Comparison of ENCODE assay signal across 20 cellular contexts in the genomic region with DNA sequence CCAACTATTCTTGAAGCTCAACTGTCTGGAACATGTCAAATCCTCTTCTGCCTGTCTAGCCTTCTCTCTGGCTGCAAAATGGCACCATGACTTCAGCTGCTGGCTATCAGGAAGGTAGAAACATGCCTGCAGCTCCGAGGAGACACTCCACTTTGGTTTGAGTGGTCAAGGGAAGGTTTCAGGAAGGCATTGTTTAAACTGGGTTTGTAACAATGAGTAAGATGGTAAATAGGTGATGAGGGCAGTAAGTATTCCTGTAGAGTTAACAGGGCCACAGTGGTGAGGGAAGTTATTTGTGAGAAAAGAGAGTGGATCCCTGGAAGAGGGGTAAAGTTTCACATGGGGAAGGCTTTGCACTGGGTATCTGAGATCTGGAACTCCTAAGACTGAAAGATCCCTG.
DNase-seq lines count a peak whose midpoint lies in the region; ATAC-seq and TF ChIP-seq lines count a peak whose summit lies in the region.
"Had no signal": no experiment of that assay in that cellular context is flagged by ENCODE, and none has a peak within 500 bp of the region (broad histone marks: within the 10 kb centered on the region; RNA-seq: fewer than 3 reads in every experiment).

No MANE protein-coding gene starts in this region.

- WGBS in esophagus muscularis mucosa, result 50% methylated on average over 1 of the region's 1 CpG

- H3K4me1 ChIP-seq in esophagus muscularis mucosa, result no peaks in the 10 kb centered on the region
- H3K4me1 ChIP-seq: BLaER1, Caco-2, HAP-1 had no signal

- intact Hi-C loops in activated naive CD4-positive, alpha-beta T cell treated with anti-CD3 and anti-CD28 coated beads for 36 hours (cut with micrococcal nuclease), result no loop called here
- intact Hi-C loops in esophagus muscularis mucosa (cut with DNase I), result no loop called here

- DNase-seq in activated naive CD4-positive, alpha-beta T cell treated with anti-CD3 and anti-CD28 coated beads for 36 hours, result no peak
- no peak for DNase-seq in activated naive CD4-positive, alpha-beta T cell treated with anti-CD3 and anti-CD28 coated beads, Interleukin-2, amount 50 U/mL, for 72 hours (ENCODE audit: low spot score in 2 of 2)
- DNase-seq in esophagus muscularis mucosa (ENCODE audit: extremely low spot score), result peak; percentile 78
- DNase-seq in Kasumi-1 (lab: John Stamatoyannopoulos, UW), result no peak
- DNase-seq in T-helper 2 cell treated with Interferon-gamma antibody and Interleukin-4, amounts not matched to agents 5 μg/mL and 100 μg/mL, for 36 hours (ENCODE audit: low spot score), result no peak
- no peak for DNase-seq in SIG-M5 (lab: John Stamatoyannopoulos, UW)
- DNase-seq: Caco-2; CD4-positive, CD25-positive, alpha-beta regulatory T cell; CD8-positive, alpha-beta T cell; DMS153; DMS79 treated with DMSO at 0.1 percent for 48 hours; GF-D8; GOT3; HFFc6 had no signal

- ATAC-seq in activated naive CD4-positive, alpha-beta T cell treated with anti-CD3 and anti-CD28 coated beads, Interleukin-2, amount 50 U/mL, for 72 hours, result no peak
- ATAC-seq in stimulated activated memory B cell treated with anti-CD40 and anti-IgM and Interleukin-4, amounts not matched to agents 10 μg/mL and 1 μg/mL and 100 μg/mL, for 72 hours, result peak; percentile 32
- ATAC-seq: CD8-positive, alpha-beta T cell had no signal

- CTCF ChIA-PET in activated naive CD4-positive, alpha-beta T cell treated with anti-CD3 and anti-CD28 coated beads for 36 hours (lab: Charles Lee), result no interaction called here

- H3K4me3 Mint-ChIP-seq in activated naive CD4-positive, alpha-beta T cell treated with anti-CD3 and anti-CD28 coated beads for 36 hours, result no peak overlapping the region
- no peak overlapping the region for H3K4me3 Mint-ChIP-seq in stimulated activated memory B cell treated with anti-CD40 and anti-IgM and Interleukin-4, amounts not matched to agents 10 μg/mL and 1 μg/mL and 100 μg/mL, for 72 hours
- H3K4me3 Mint-ChIP-seq in T-helper 2 cell treated with Interferon-gamma antibody and Interleukin-4, amounts not matched to agents 5 μg/mL and 100 μg/mL, for 36 hours, result no peak overlapping the region
- H3K4me3 Mint-ChIP-seq: B cell; CD4-positive, CD25-positive, alpha-beta regulatory T cell; CD8-positive, alpha-beta T cell; HFFc6 had no signal

- H3K27ac Mint-ChIP-seq in activated naive CD4-positive, alpha-beta T cell treated with anti-CD3 and anti-CD28 coated beads for 36 hours, result peak overlapping the region; percentile 25
- H3K27ac Mint-ChIP-seq in activated naive CD4-positive, alpha-beta T cell treated with anti-CD3 and anti-CD28 coated beads, Interleukin-2, amount 50 U/mL, for 72 hours, result no peak overlapping the region
- H3K27ac Mint-ChIP-seq in stimulated activated memory B cell treated with anti-CD40 and anti-IgM and Interleukin-4, amounts not matched to agents 10 μg/mL and 1 μg/mL and 100 μg/mL, for 72 hours, result no peak overlapping the region
- no peak overlapping the region for H3K27ac Mint-ChIP-seq in T-helper 2 cell treated with Interferon-gamma antibody and Interleukin-4, amounts not matched to agents 5 μg/mL and 100 μg/mL, for 36 hours
- H3K27ac Mint-ChIP-seq: B cell; CD4-positive, CD25-positive, alpha-beta regulatory T cell; CD8-positive, alpha-beta T cell; HFFc6 had no signal

- TF ChIP-seq CTCF in esophagus muscularis mucosa (IDR thresholded peaks at IDR 0.05), result no peak

- no peak for TF ChIP-seq EP300 in esophagus muscularis mucosa (IDR thresholded peaks at IDR 0.05)

- no peaks in the 10 kb centered on the region for H3K4me1 Mint-ChIP-seq in activated naive CD4-positive, alpha-beta T cell treated with anti-CD3 and anti-CD28 coated beads for 36 hours (ENCODE audit: low read depth)
- H3K4me1 Mint-ChIP-seq in stimulated activated memory B cell treated with anti-CD40 and anti-IgM and Interleukin-4, amounts not matched to agents 10 μg/mL and 1 μg/mL and 100 μg/mL, for 72 hours, result no peaks in the 10 kb centered on the region
- no peaks in the 10 kb centered on the region for H3K4me1 Mint-ChIP-seq in T-helper 2 cell treated with Interferon-gamma antibody and Interleukin-4, amounts not matched to agents 5 μg/mL and 100 μg/mL, for 36 hours (ENCODE audit: low read depth)
- H3K4me1 Mint-ChIP-seq: B cell; CD4-positive, CD25-positive, alpha-beta regulatory T cell had no signal

- no peak overlapping the region for H3K4me3 ChIP-seq in esophagus muscularis mucosa
- H3K4me3 ChIP-seq: BLaER1, HAP-1 had no signal

- no peaks in the 10 kb centered on the region for H3K27me3 Mint-ChIP-seq in activated naive CD4-positive, alpha-beta T cell treated with anti-CD3 and anti-CD28 coated beads for 36 hours (ENCODE audit: low read depth)
- no peaks in the 10 kb centered on the region for H3K27me3 Mint-ChIP-seq in stimulated activated memory B cell treated with anti-CD40 and anti-IgM and Interleukin-4, amounts not matched to agents 10 μg/mL and 1 μg/mL and 100 μg/mL, for 72 hours
- H3K27me3 Mint-ChIP-seq in T-helper 2 cell treated with Interferon-gamma antibody and Interleukin-4, amounts not matched to agents 5 μg/mL and 100 μg/mL, for 36 hours (ENCODE audit: low read depth), result no peaks in the 10 kb centered on the region
- H3K27me3 Mint-ChIP-seq: B cell; CD4-positive, CD25-positive, alpha-beta regulatory T cell had no signal

- TF ChIP-seq POLR2A in esophagus muscularis mucosa (IDR thresholded peaks at IDR 0.05; ENCODE audit: low read depth), result no peak

- no peaks in the 10 kb centered on the region for H3K27me3 ChIP-seq in esophagus muscularis mucosa
- H3K27me3 ChIP-seq: BLaER1 had no signal

- H3K9me3 Mint-ChIP-seq in activated naive CD4-positive, alpha-beta T cell treated with anti-CD3 and anti-CD28 coated beads for 36 hours, result no peaks in the 10 kb centered on the region
- H3K9me3 Mint-ChIP-seq in activated naive CD4-positive, alpha-beta T cell treated with anti-CD3 and anti-CD28 coated beads, Interleukin-2, amount 50 U/mL, for 72 hours, result peaks cover 0 to 3% of the 10 kb centered on the region in 2 donors
- H3K9me3 Mint-ChIP-seq in stimulated activated memory B cell treated with anti-CD40 and anti-IgM and Interleukin-4, amounts not matched to agents 10 μg/mL and 1 μg/mL and 100 μg/mL, for 72 hours, result no peaks in the 10 kb centered on the region
- no peaks in the 10 kb centered on the region for H3K9me3 Mint-ChIP-seq in T-helper 2 cell treated with Interferon-gamma antibody and Interleukin-4, amounts not matched to agents 5 μg/mL and 100 μg/mL, for 36 hours
- H3K9me3 Mint-ChIP-seq: CD8-positive, alpha-beta T cell; HFFc6 had no signal

- H3K36me3 ChIP-seq in esophagus muscularis mucosa, result no peaks in the 10 kb centered on the region
- H3K36me3 ChIP-seq: BLaER1, HAP-1 had no signal

- H3K9me3 ChIP-seq in esophagus muscularis mucosa, result no peaks in the 10 kb centered on the region
- H3K9me3 ChIP-seq: BLaER1, Caco-2, HAP-1 had no signal

- H3K36me3 Mint-ChIP-seq in activated naive CD4-positive, alpha-beta T cell treated with anti-CD3 and anti-CD28 coated beads for 36 hours (ENCODE audit: low read depth), result no peaks in the 10 kb centered on the region
- H3K36me3 Mint-ChIP-seq in activated naive CD4-positive, alpha-beta T cell treated with anti-CD3 and anti-CD28 coated beads, Interleukin-2, amount 50 U/mL, for 72 hours, result no peaks in the 10 kb centered on the region
- H3K36me3 Mint-ChIP-seq in stimulated activated memory B cell treated with anti-CD40 and anti-IgM and Interleukin-4, amounts not matched to agents 10 μg/mL and 1 μg/mL and 100 μg/mL, for 72 hours, result no peaks in the 10 kb centered on the region
- no peaks in the 10 kb centered on the region for H3K36me3 Mint-ChIP-seq in T-helper 2 cell treated with Interferon-gamma antibody and Interleukin-4, amounts not matched to agents 5 μg/mL and 100 μg/mL, for 36 hours (ENCODE audit: low read depth)
- H3K36me3 Mint-ChIP-seq: CD4-positive, CD25-positive, alpha-beta regulatory T cell; CD8-positive, alpha-beta T cell had no signal

- H3K27ac ChIP-seq in esophagus muscularis mucosa (replicated peaks in 1 of 4), result no peak overlapping the region
- H3K27ac ChIP-seq: 22Rv1, BLaER1, C4-2B had no signal
